9 cellular contexts compared by ENCODE assay signal in genomic region chr18:32091325-32091723, GRCh38. TPM values are rescaled to one million over a fixed set of nuclear protein-coding genes. Genes with fewer than 3 reads are reported as not detected.
DNase-seq lines count a peak whose midpoint lies in the region; ATAC-seq, FAIRE-seq and TF ChIP-seq lines count a peak whose summit lies in the region.
"Had no signal": no experiment of that assay in that cellular context is flagged by ENCODE, and none has a peak within 500 bp of the region (broad histone marks: within the 10 kb centered on the region; RNA-seq: fewer than 3 reads in every experiment).

No MANE protein-coding gene starts in this region.

- peaks cover 30% of the 10 kb centered on the region for H3K36me3 Mint-ChIP-seq in activated naive CD8-positive, alpha-beta T cell treated with anti-CD3 and anti-CD28 coated beads for 36 hours

- peaks cover 37% of the 10 kb centered on the region for H3K4me1 Mint-ChIP-seq in activated naive CD8-positive, alpha-beta T cell treated with anti-CD3 and anti-CD28 coated beads for 36 hours

- H2AFZ ChIP-seq in SK-N-SH (ENCODE audit: low read depth) = peak overlapping the region; percentile 97

- H3K9ac ChIP-seq in SK-N-SH = peak overlapping the region; percentile 98
- H3K9ac ChIP-seq in subcutaneous abdominal adipose tissue (ENCODE audit: low read length in 5 of 5) = peak overlapping the region in 4 of 5 donors; percentile 59 to 89 (median 85)

- H3K36me3 ChIP-seq in SK-N-SH (replicated peaks in 1 of 2; ENCODE audit: control insufficient read depth in 1 of 2, insufficient read depth in 2 of 2, low read length in 1 of 2) (peaks cover under 1 to 8% of the 10 kb centered on the region in 2 experiments), subcutaneous abdominal adipose tissue (ENCODE audit: control insufficient read depth in 5 of 5, insufficient read depth in 5 of 5, low read length in 5 of 5) (peaks cover 0 to 4% (median 2%) of the 10 kb centered on the region in 5 donors)

- in situ Hi-C loops in ACHN (cut with HindIII; ENCODE audit: low pct_ligation_motif_present, low pct_unique_long_range_greater_than_20kb, low sequenced_read_pairs) = no loop called here

- H4K20me1 ChIP-seq in SK-N-SH (ENCODE audit: insufficient read depth) = peaks cover 7% of the 10 kb centered on the region

- no peak for TF ChIP-seq EP300 in SK-N-SH (IDR thresholded peaks at IDR 0.05; ENCODE audit: borderline replicate concordance in 1 of 2, low read depth in 1 of 2, low read length in 1 of 2)

- H3K4me3 Mint-ChIP-seq in activated naive CD8-positive, alpha-beta T cell treated with anti-CD3 and anti-CD28 coated beads for 36 hours = peak overlapping the region; percentile 81

- H3K4me1 ChIP-seq in SK-N-SH (ENCODE audit: control insufficient read depth in 1 of 2, insufficient read depth in 2 of 2, low read depth in 1 of 2, low read length in 1 of 2) (peaks cover 0 to 9% of the 10 kb centered on the region in 2 experiments; a peak in 2 of 4 replicates), subcutaneous abdominal adipose tissue (ENCODE audit: control insufficient read depth in 5 of 5, insufficient read depth in 5 of 5, low read length in 5 of 5) (peaks cover 2 to 27% (median 18%) of the 10 kb centered on the region in 5 donors)

- no peak for TF ChIP-seq CTCF in SK-N-SH (IDR thresholded peaks at IDR 0.05)

- 63% methylated on average over 7 of the region's 7 CpGs for WGBS in SK-N-SH (ENCODE audit: low lambda C conversion rate)

- peak overlapping the region; percentile 99 for H3K4me2 ChIP-seq in SK-N-SH

- H3K79me2 ChIP-seq in SK-N-SH (ENCODE audit: insufficient read depth) = peaks cover 37% of the 10 kb centered on the region

- POLR2A ChIA-PET in SK-N-SH (lab: Yijun Ruan, JAX) = interaction anchor here (1.0 kb wide), 1 partner anchor 21 kb away, joined by 3 read pairs; no protein-coding TSS in a partner anchor

- H3K27me3 Mint-ChIP-seq in activated naive CD8-positive, alpha-beta T cell treated with anti-CD3 and anti-CD28 coated beads for 36 hours = no peaks in the 10 kb centered on the region

- H3K27me3 ChIP-seq in SK-N-SH (ENCODE audit: insufficient read depth) = no peaks in the 10 kb centered on the region
- no peaks in the 10 kb centered on the region for H3K27me3 ChIP-seq in subcutaneous abdominal adipose tissue (ENCODE audit: control insufficient read depth in 5 of 5, insufficient read depth in 4 of 5, low read length in 5 of 5)

- peaks cover 17% of the 10 kb centered on the region for H3F3A ChIP-seq in SK-N-SH (replicated peaks; ENCODE audit: insufficient read depth)

- no peak for ATAC-seq in SK-N-SH treated with all-trans-retinoic acid at 6 μM for 48 hours
- ATAC-seq in GM21381 (IDR thresholded peaks at IDR 0.05; ENCODE audit: unreplicated experiment) = no peak

- peak overlapping the region; percentile 94 to 98 for H3K27ac ChIP-seq in SK-N-SH (ENCODE audit: low read depth in 2 of 2, low read length in 1 of 2)
- H3K27ac ChIP-seq in subcutaneous abdominal adipose tissue (ENCODE audit: low read depth, low read length) = peak overlapping the region; percentile 98

- CTCF ChIA-PET in SK-N-SH (lab: Yijun Ruan, JAX) = no interaction called here

- FAIRE-seq in islet of Langerhans (lab: Jason Lieb, UNC) = peak; percentile 62
- FAIRE-seq: A204.1 had no signal

- DNase-seq in SK-N-SH (no peak), NCI-H2029 (lab: John Stamatoyannopoulos, UW) (no peak), ACHN (no peak)
- DNase-seq in activated naive CD8-positive, alpha-beta T cell treated with anti-CD3 and anti-CD28 coated beads for 36 hours = no peak

- H3K9me2 ChIP-seq in SK-N-SH = no peaks in the 10 kb centered on the region

- no peaks in the 10 kb centered on the region for H3K9me3 ChIP-seq in SK-N-SH
- H3K9me3 ChIP-seq in subcutaneous abdominal adipose tissue (ENCODE audit: control insufficient read depth in 5 of 5, low read length in 5 of 5) = no peaks in the 10 kb centered on the region

- no peaks in the 10 kb centered on the region for H3K9me3 Mint-ChIP-seq in activated naive CD8-positive, alpha-beta T cell treated with anti-CD3 and anti-CD28 coated beads for 36 hours

- H3K27ac Mint-ChIP-seq in activated naive CD8-positive, alpha-beta T cell treated with anti-CD3 and anti-CD28 coated beads for 36 hours = peak overlapping the region; percentile 97

- TF ChIP-seq RAD21 in SK-N-SH (IDR thresholded peaks at IDR 0.05; ENCODE audit: low read length) = no peak

- peak overlapping the region; percentile 67 to 82 for H3K4me3 ChIP-seq in SK-N-SH (ENCODE audit: low read depth in 2 of 2, low read length in 1 of 2)
- H3K4me3 ChIP-seq in subcutaneous abdominal adipose tissue (ENCODE audit: low read depth in 1 of 5, low read length in 5 of 5) = peak overlapping the region; percentile 45 to 93 (median 61)

TF ChIP-seq in SK-N-SH, 30 proteins besides CTCF, POLR2A, EP300 and RAD21:
- TF ChIP-seq RXRA (IDR thresholded peaks at IDR 0.05; ENCODE audit: borderline replicate concordance, low read depth) = no peak
- TF ChIP-seq ELF1 (IDR thresholded peaks at IDR 0.05) = no peak
- TF ChIP-seq ZBTB33 (IDR thresholded peaks at IDR 0.05; ENCODE audit: borderline replicate concordance, low read depth) = no peak
- no peak for TF ChIP-seq USF1 (IDR thresholded peaks at IDR 0.05; ENCODE audit: borderline replicate concordance, low read depth)

TF ChIP-seq in SK-N-SH treated with all-trans-retinoic acid at 6 μM for 48 hours, 23 proteins besides CTCF, POLR2A, EP300 and RAD21:
- TF ChIP-seq CREB5 (CRISPR knock-in tag; IDR thresholded peaks at IDR 0.05; ENCODE audit: low read depth) = no peak
- no peak for TF ChIP-seq SNAI2 (CRISPR knock-in tag; IDR thresholded peaks at IDR 0.05)
- no peak for TF ChIP-seq RARB (CRISPR knock-in tag; IDR thresholded peaks at IDR 0.05)
- no peak for TF ChIP-seq ZFP3 (CRISPR knock-in tag; IDR thresholded peaks at IDR 0.05)
- no peak for TF ChIP-seq PPARA (CRISPR knock-in tag; IDR thresholded peaks at IDR 0.05; ENCODE audit: borderline replicate concordance)
- TF ChIP-seq TCF4 (CRISPR knock-in tag; IDR thresholded peaks at IDR 0.05; ENCODE audit: borderline replicate concordance) = no peak
- no peak for TF ChIP-seq PATZ1 (CRISPR knock-in tag; IDR thresholded peaks at IDR 0.05; ENCODE audit: borderline replicate concordance)
- TF ChIP-seq ZFP30 (CRISPR knock-in tag; IDR thresholded peaks at IDR 0.05) = no peak
- no peak for TF ChIP-seq OSR1 (CRISPR knock-in tag; IDR thresholded peaks at IDR 0.05)
- no peak for TF ChIP-seq CSDC2 (CRISPR knock-in tag; IDR thresholded peaks at IDR 0.05)
- TF ChIP-seq TSHZ2 (CRISPR knock-in tag; IDR thresholded peaks at IDR 0.05) = no peak
- no peak for TF ChIP-seq ZC3H10 (CRISPR knock-in tag; IDR thresholded peaks at IDR 0.05)

RNA-seq across cellular contexts. Expression of gene RNF138, which starts 0.3 kb away (rescaled TPM):
- 17.6 and 22.3 TPM in 2 replicates for polyA plus RNA-seq in SK-N-SH (2012; rRNA removed)
- 18.5 and 20.9 TPM in 2 replicates for polyA plus RNA-seq in SK-N-SH (2012; cell fraction: cytosol; rRNA removed)
- polyA plus RNA-seq in SK-N-SH (2012; cell fraction: nucleus; rRNA removed) = 13.2 and 14.4 TPM in 2 replicates
- 100 to 1,000 TPM in 1 of 2 experiments, 10 to 100 TPM in 1; 95.9 to 107 TPM for total RNA-seq in activated naive CD8-positive, alpha-beta T cell treated with anti-CD3 and anti-CD28 coated beads for 36 hours
